22 cellular contexts compared by ENCODE assay signal in the genomic region with DNA sequence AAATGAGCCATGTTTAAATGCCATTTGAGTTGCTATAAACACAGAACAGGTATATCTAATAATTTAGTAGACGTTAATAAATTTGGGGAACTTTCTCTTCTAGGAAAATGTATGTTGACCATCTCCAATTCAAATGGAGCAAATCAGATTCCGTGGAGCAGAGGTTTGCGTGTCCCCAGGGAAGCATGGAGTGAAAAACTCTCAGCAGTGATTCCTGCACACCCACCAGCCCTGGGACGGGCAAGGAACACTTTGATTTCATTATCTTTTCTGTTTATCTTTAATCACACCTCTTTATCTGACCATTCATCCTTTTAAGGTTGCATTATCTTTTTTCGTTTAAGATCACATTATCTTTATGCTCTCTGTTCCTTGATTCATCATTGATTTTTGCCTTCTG.
DNase-seq lines count a peak whose midpoint lies in the region; ATAC-seq and TF ChIP-seq lines count a peak whose summit lies in the region.
"Had no signal": no experiment of that assay in that cellular context is flagged by ENCODE, and none has a peak within 500 bp of the region (broad histone marks: within the 10 kb centered on the region; RNA-seq: fewer than 3 reads in every experiment).

No MANE protein-coding gene starts in this region.

- H3K27ac ChIP-seq in iPS-20b (ENCODE audit: low read length) (no peak overlapping the region), sigmoid colon (no peak overlapping the region)
- H3K27ac ChIP-seq: left lung, pancreas, right lobe of liver, VCaP had no signal

- TF ChIP-seq POLR2A in sigmoid colon (IDR thresholded peaks at IDR 0.05) = no peak

- peak overlapping the region; percentile 85 for H3K4me3 Mint-ChIP-seq in activated T-cell treated with anti-CD3 and anti-CD28 coated beads, Interleukin-2, amount 50 U/mL, for 4 hours
- peak overlapping the region; percentile 82 for H3K4me3 Mint-ChIP-seq in activated T-helper 17 cell treated with anti-CD3 and anti-CD28 coated beads, Interleukin-2, amount 50 U/mL, for 72 hours

- no peaks in the 10 kb centered on the region for H3K27me3 Mint-ChIP-seq in activated T-cell treated with anti-CD3 and anti-CD28 coated beads, Interleukin-2, amount 50 U/mL, for 4 hours (ENCODE audit: low read depth)
- no peaks in the 10 kb centered on the region for H3K27me3 Mint-ChIP-seq in activated T-helper 17 cell treated with anti-CD3 and anti-CD28 coated beads, Interleukin-2, amount 50 U/mL, for 72 hours

- H3K27ac Mint-ChIP-seq in activated T-helper 17 cell treated with anti-CD3 and anti-CD28 coated beads, Interleukin-2, amount 50 U/mL, for 72 hours = no peak overlapping the region
- H3K27ac Mint-ChIP-seq: activated CD4-positive, alpha-beta memory T cell treated with anti-CD3 and anti-CD28 coated beads for 36 hours had no signal

- H3K36me3 ChIP-seq in iPS-20b (ENCODE audit: insufficient read depth, low read depth, low read length) = no peaks in the 10 kb centered on the region
- H3K36me3 ChIP-seq in sigmoid colon = no peaks in the 10 kb centered on the region
- H3K36me3 ChIP-seq: left lung, pancreas, right lobe of liver had no signal

- H3K9ac ChIP-seq in iPS-20b (ENCODE audit: low read depth, low read length) = peak overlapping the region; percentile 73; the same call in 1 of the 2 replicates

- no peak for ATAC-seq in activated T-cell treated with anti-CD3 and anti-CD28 coated beads, Interleukin-2, amount 50 U/mL, for 4 hours
- ATAC-seq in activated T-helper 17 cell treated with anti-CD3 and anti-CD28 coated beads, Interleukin-2, amount 50 U/mL, for 72 hours (replicated peaks) = no peak
- ATAC-seq: K562 had no signal

- no peak for DNase-seq in activated T-cell treated with anti-CD3 and anti-CD28 coated beads, Interleukin-2, amount 50 U/mL, for 4 hours
- DNase-seq in activated T-cell treated with anti-CD3 and anti-CD28 coated beads for 4 hours (no peak), sigmoid colon (no peak), kidney tubule cell (ENCODE audit: low spot score) (no peak), NCI-H345 (lab: John Stamatoyannopoulos, UW) (no peak), NCI-H1417 (lab: John Stamatoyannopoulos, UW) (no peak)
- DNase-seq: activated CD4-positive, alpha-beta memory T cell treated with anti-CD3 and anti-CD28 coated beads for 36 hours; activated naive CD4-positive, alpha-beta T cell treated with Interleukin-2 at 50 U/mL for 16 hours; aorta; effector CD4-positive, alpha-beta T cell; left lung; MM.1S; NCI-H1694; pancreas; right lobe of liver; SHP77 had no signal

- intact Hi-C loops in sigmoid colon (cut with DNase I) = loop anchor here (5.0 to 10.0 kb wide), 2 partner anchors 93 to 126 kb away; a partner anchor contains a TSS

- H3K4me3 ChIP-seq in iPS-20b (ENCODE audit: low read length) (peak overlapping the region; percentile 82), sigmoid colon (peak overlapping the region in 3 of 4 donors; percentile 53 to 75 (median 73))
- H3K4me3 ChIP-seq: K562 had no signal

- H3K27me3 ChIP-seq in iPS-20b (ENCODE audit: insufficient read depth, low read length) = peaks cover 26% of the 10 kb centered on the region
- peaks cover 0 to 5% (median 0%) of the 10 kb centered on the region in 3 donors for H3K27me3 ChIP-seq in sigmoid colon

- TF ChIP-seq CTCF in sigmoid colon (IDR thresholded peaks at IDR 0.05) = no peak

- H3K9me3 ChIP-seq in iPS-20b (ENCODE audit: insufficient read depth, low read depth, low read length) (no peaks in the 10 kb centered on the region), sigmoid colon (no peaks in the 10 kb centered on the region)
- H3K9me3 ChIP-seq: esophagus muscularis mucosa, left lung, pancreas, right lobe of liver had no signal

- no peaks in the 10 kb centered on the region for H3K9me3 Mint-ChIP-seq in activated T-cell treated with anti-CD3 and anti-CD28 coated beads, Interleukin-2, amount 50 U/mL, for 4 hours
- no peaks in the 10 kb centered on the region for H3K9me3 Mint-ChIP-seq in activated T-helper 17 cell treated with anti-CD3 and anti-CD28 coated beads, Interleukin-2, amount 50 U/mL, for 72 hours
- H3K9me3 Mint-ChIP-seq: activated CD4-positive, alpha-beta memory T cell treated with anti-CD3 and anti-CD28 coated beads for 36 hours; stimulated activated memory B cell treated with anti-CD40 and anti-IgM and Interleukin-4, amounts not matched to agents 10 μg/mL and 1 μg/mL and 100 μg/mL, for 72 hours had no signal

- no peak for TF ChIP-seq EP300 in sigmoid colon (IDR thresholded peaks at IDR 0.05)

- H3K36me3 Mint-ChIP-seq in activated T-cell treated with anti-CD3 and anti-CD28 coated beads, Interleukin-2, amount 50 U/mL, for 4 hours (ENCODE audit: insufficient read depth) = no peaks in the 10 kb centered on the region
- no peaks in the 10 kb centered on the region for H3K36me3 Mint-ChIP-seq in activated T-helper 17 cell treated with anti-CD3 and anti-CD28 coated beads, Interleukin-2, amount 50 U/mL, for 72 hours (ENCODE audit: low read depth)
- H3K36me3 Mint-ChIP-seq: activated CD4-positive, alpha-beta memory T cell treated with anti-CD3 and anti-CD28 coated beads for 36 hours had no signal

- H3K4me1 Mint-ChIP-seq in activated T-cell treated with anti-CD3 and anti-CD28 coated beads, Interleukin-2, amount 50 U/mL, for 4 hours (ENCODE audit: low read depth) = peaks cover 7% of the 10 kb centered on the region
- peaks cover 5% of the 10 kb centered on the region for H3K4me1 Mint-ChIP-seq in activated T-helper 17 cell treated with anti-CD3 and anti-CD28 coated beads, Interleukin-2, amount 50 U/mL, for 72 hours

- H3K4me1 ChIP-seq in iPS-20b (ENCODE audit: insufficient read depth, low read length) (no peaks in the 10 kb centered on the region; the same call in 1 of the 2 replicates), sigmoid colon (peaks cover 0 to 29% (median 19%) of the 10 kb centered on the region in 4 donors)
- H3K4me1 ChIP-seq: pancreas had no signal

- WGBS in sigmoid colon, 2 donors = 65 to 77% methylated on average over 5 of the region's 5 CpGs
